ENCODE assay signal across 37 cellular contexts in the genomic region with DNA sequence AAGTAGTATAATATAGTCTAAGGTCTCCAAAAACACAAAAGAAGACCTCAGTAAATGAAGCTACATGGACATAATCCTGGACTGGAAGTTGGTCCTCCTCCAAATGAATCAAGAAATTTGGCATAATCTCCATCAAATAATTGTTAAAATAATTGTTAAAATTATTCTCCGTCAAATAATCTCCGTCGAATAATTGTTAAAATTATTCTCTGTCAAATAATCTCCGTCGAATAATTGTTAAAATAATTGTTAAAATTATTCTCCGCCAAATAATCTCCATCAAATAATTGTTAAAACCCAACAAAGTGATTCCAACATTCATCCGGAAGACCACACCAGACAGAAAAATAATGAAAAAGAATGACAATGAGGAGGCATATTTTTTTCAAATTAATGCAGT.
DNase-seq lines count a peak whose midpoint lies in the region; ATAC-seq, FAIRE-seq and TF ChIP-seq lines count a peak whose summit lies in the region.
"Had no signal": no experiment of that assay in that cellular context is flagged by ENCODE, and none has a peak within 500 bp of the region (broad histone marks: within the 10 kb centered on the region; RNA-seq: fewer than 3 reads in every experiment).

No MANE protein-coding gene starts in this region.

- H2AFZ ChIP-seq in osteoblast (ENCODE audit: low read length) = no peak overlapping the region

- peaks cover 2% of the 10 kb centered on the region for H3K4me1 Mint-ChIP-seq in WTC11
- H3K4me1 Mint-ChIP-seq in endothelial cell (ENCODE audit: unreplicated experiment) = no peaks in the 10 kb centered on the region
- no peaks in the 10 kb centered on the region for H3K4me1 Mint-ChIP-seq in naive thymus-derived CD4-positive, alpha-beta T cell
- H3K4me1 Mint-ChIP-seq: B cell; CD14-positive monocyte; CD4-positive, alpha-beta memory T cell; CD4-positive, CD25-positive, alpha-beta regulatory T cell; CD8-positive, alpha-beta memory T cell had no signal

- CTCF ChIA-PET in WTC11 (lab: Charles Lee) = no interaction called here
- CTCF ChIA-PET in naive thymus-derived CD4-positive, alpha-beta T cell (lab: Charles Lee) = no interaction called here

- no peak overlapping the region for H3K4me2 ChIP-seq in osteoblast (ENCODE audit: insufficient read depth, low read length)
- H3K4me2 ChIP-seq: A549; BLaER1; BLaER1 treated with 17β-estradiol and CSF1 and Interleukin-3, amounts not matched to agents 10 nM and 100 nM had no signal

- H3K27me3 Mint-ChIP-seq in WTC11 (ENCODE audit: low read depth) (no peaks in the 10 kb centered on the region), endothelial cell (ENCODE audit: unreplicated experiment) (peaks cover 4% of the 10 kb centered on the region)
- H3K27me3 Mint-ChIP-seq in naive thymus-derived CD4-positive, alpha-beta T cell = peaks cover 0 to 15% (median 0%) of the 10 kb centered on the region in 5 donors
- H3K27me3 Mint-ChIP-seq: CD4-positive, alpha-beta T cell; CD4-positive, CD25-positive, alpha-beta regulatory T cell had no signal

- POLR2A ChIA-PET in WTC11 (lab: Charles Lee) = no interaction called here
- POLR2A ChIA-PET in naive thymus-derived CD4-positive, alpha-beta T cell (lab: Charles Lee) = no interaction called here

- H4K20me1 ChIP-seq in osteoblast (ENCODE audit: insufficient read depth, low read length) = peaks cover 62% of the 10 kb centered on the region
- H4K20me1 ChIP-seq: BLaER1 had no signal

- H3K27ac ChIP-seq in osteoblast (ENCODE audit: low read depth, low read length) = no peak overlapping the region
- H3K27ac ChIP-seq in naive thymus-derived CD4-positive, alpha-beta T cell (ENCODE audit: low read depth, low read length) = no peak overlapping the region
- H3K27ac ChIP-seq: 22Rv1; A549; BLaER1; BLaER1 treated with 17β-estradiol and CSF1 and Interleukin-3, amounts not matched to agents 10 nM and 100 nM; C4-2B had no signal

- TF ChIP-seq CTCF in WTC11 (IDR thresholded peaks at IDR 0.05) = no peak
- no peak for TF ChIP-seq CTCF in osteoblast (IDR thresholded peaks at IDR 0.05; ENCODE audit: extremely low read depth, low read depth, low read length)
- TF ChIP-seq CTCF in endothelial cell (IDR thresholded peaks at IDR 0.05; ENCODE audit: unreplicated experiment) = no peak

- peaks cover 29% of the 10 kb centered on the region for H3K4me1 ChIP-seq in osteoblast (ENCODE audit: insufficient read depth, low read length)
- no peaks in the 10 kb centered on the region for H3K4me1 ChIP-seq in naive thymus-derived CD4-positive, alpha-beta T cell (ENCODE audit: control insufficient read depth in 2 of 2, insufficient read depth in 2 of 2, low read length in 2 of 2)
- H3K4me1 ChIP-seq: A549, BE2C, Caco-2 had no signal

- H3K36me3 Mint-ChIP-seq in WTC11 (no peaks in the 10 kb centered on the region), endothelial cell (ENCODE audit: low read depth, unreplicated experiment) (no peaks in the 10 kb centered on the region)
- H3K36me3 Mint-ChIP-seq in naive thymus-derived CD4-positive, alpha-beta T cell = no peaks in the 10 kb centered on the region
- H3K36me3 Mint-ChIP-seq: CD14-positive monocyte; CD4-positive, alpha-beta memory T cell; CD4-positive, CD25-positive, alpha-beta regulatory T cell; CD8-positive, alpha-beta memory T cell; CD8-positive, alpha-beta T cell had no signal

- H3K36me3 ChIP-seq in osteoblast (ENCODE audit: insufficient read depth, low read length) = peaks cover 12% of the 10 kb centered on the region
- no peaks in the 10 kb centered on the region for H3K36me3 ChIP-seq in naive thymus-derived CD4-positive, alpha-beta T cell (ENCODE audit: control insufficient read depth in 2 of 3, insufficient read depth in 3 of 3, low read length in 3 of 3)
- H3K36me3 ChIP-seq: BE2C; BLaER1; BLaER1 treated with 17β-estradiol and CSF1 and Interleukin-3, amounts not matched to agents 10 nM and 100 nM had no signal

- no peaks in the 10 kb centered on the region for H3K27me3 ChIP-seq in osteoblast (ENCODE audit: insufficient read depth, low read length)
- H3K27me3 ChIP-seq in naive thymus-derived CD4-positive, alpha-beta T cell (ENCODE audit: control insufficient read depth in 2 of 2, insufficient read depth in 2 of 2, low read length in 2 of 2) = no peaks in the 10 kb centered on the region
- H3K27me3 ChIP-seq: BE2C had no signal

- FAIRE-seq in endometrium (lab: Jason Lieb, UNC) = peak; percentile 48
- FAIRE-seq in frontal cortex (lab: Jason Lieb, UNC) = peak; percentile 8
- FAIRE-seq: A204.1, A549, D721Med had no signal

- ATAC-seq in WTC11 = no peak
- no peak for ATAC-seq in naive thymus-derived CD4-positive, alpha-beta T cell
- ATAC-seq: A549; CD8-positive, alpha-beta T cell had no signal

- H3K4me3 Mint-ChIP-seq in WTC11 (no peak overlapping the region), endothelial cell (ENCODE audit: unreplicated experiment) (no peak overlapping the region)
- H3K4me3 Mint-ChIP-seq in naive thymus-derived CD4-positive, alpha-beta T cell = no peak overlapping the region
- H3K4me3 Mint-ChIP-seq: B cell; CD14-positive monocyte; CD4-positive, alpha-beta memory T cell; CD4-positive, alpha-beta T cell; CD4-positive, CD25-positive, alpha-beta regulatory T cell; CD8-positive, alpha-beta memory T cell; CD8-positive, alpha-beta T cell had no signal

- DNase-seq in WTC11 (ENCODE audit: low spot score) (no peak), frontal cortex (ENCODE audit: low spot score in 2 of 2) (no peak), osteoblast (ENCODE audit: insufficient read length, low spot score, missing footprints) (peak; percentile 23), endothelial cell (ENCODE audit: low spot score) (no peak), NCI-H1105 (lab: John Stamatoyannopoulos, UW) (no peak), middle frontal gyrus (ENCODE audit: extremely low spot score, low spot score) (no peak)
- DNase-seq in naive thymus-derived CD4-positive, alpha-beta T cell = no peak
- DNase-seq: 8988T; ACHN; AML-193; BE2C; C1 segment of cervical spinal cord; Caco-2; Calu3; CD4-positive, alpha-beta memory T cell; CD4-positive, alpha-beta T cell; CD4-positive, CD25-positive, alpha-beta regulatory T cell; CD8-positive, alpha-beta memory T cell; CD8-positive, alpha-beta T cell; COR-L47; DMS 273 treated with DMSO at 0.1 percent for 48 hours; DMS153; DMS53; DMS79; DMS79 treated with DMSO at 0.1 percent for 48 hours; DND-41; EL had no signal

- no peaks in the 10 kb centered on the region for H3K9me3 ChIP-seq in osteoblast (ENCODE audit: low read depth, low read length)
- H3K9me3 ChIP-seq in naive thymus-derived CD4-positive, alpha-beta T cell (ENCODE audit: control insufficient read depth in 2 of 3, low read length in 3 of 3) = no peaks in the 10 kb centered on the region
- H3K9me3 ChIP-seq: BE2C; BLaER1; BLaER1 treated with 17β-estradiol and CSF1 and Interleukin-3, amounts not matched to agents 10 nM and 100 nM; Caco-2 had no signal

- no peaks in the 10 kb centered on the region for H3K9me3 Mint-ChIP-seq in WTC11
- no peaks in the 10 kb centered on the region for H3K9me3 Mint-ChIP-seq in endothelial cell (ENCODE audit: unreplicated experiment)
- H3K9me3 Mint-ChIP-seq in naive thymus-derived CD4-positive, alpha-beta T cell = no peaks in the 10 kb centered on the region
- H3K9me3 Mint-ChIP-seq: CD4-positive, alpha-beta T cell; CD8-positive, alpha-beta memory T cell; CD8-positive, alpha-beta T cell had no signal

- H3K27ac Mint-ChIP-seq in WTC11 = no peak overlapping the region
- H3K27ac Mint-ChIP-seq in endothelial cell (ENCODE audit: unreplicated experiment) = no peak overlapping the region
- H3K27ac Mint-ChIP-seq in naive thymus-derived CD4-positive, alpha-beta T cell = no peak overlapping the region
- H3K27ac Mint-ChIP-seq: B cell; CD14-positive monocyte; CD4-positive, alpha-beta memory T cell; CD4-positive, alpha-beta T cell; CD4-positive, CD25-positive, alpha-beta regulatory T cell; CD8-positive, alpha-beta memory T cell; CD8-positive, alpha-beta T cell had no signal

- H3K79me2 ChIP-seq in osteoblast (ENCODE audit: insufficient read depth, low read length) = peaks cover 85% of the 10 kb centered on the region

- H3K4me3 ChIP-seq in osteoblast (ENCODE audit: insufficient read depth, low read length) = no peak overlapping the region
- no peak overlapping the region for H3K4me3 ChIP-seq in naive thymus-derived CD4-positive, alpha-beta T cell (ENCODE audit: low read length)
- H3K4me3 ChIP-seq: A549; BLaER1; BLaER1 treated with 17β-estradiol and CSF1 and Interleukin-3, amounts not matched to agents 10 nM and 100 nM had no signal

- intact Hi-C loops in naive thymus-derived CD4-positive, alpha-beta T cell (cut with micrococcal nuclease) = no loop called here

TF ChIP-seq in WTC11, 78 proteins besides CTCF, POLR2A, EP300 and RAD21:
- TF ChIP-seq HMGA2 (CRISPR knock-in tag; IDR thresholded peaks at IDR 0.05) (peak; percentile 95), ZNF416 (CRISPR knock-in tag; IDR thresholded peaks at IDR 0.05) (no peak), FOXK1 (CRISPR knock-in tag; IDR thresholded peaks at IDR 0.05) (no peak), FOXJ3 (CRISPR knock-in tag; IDR thresholded peaks at IDR 0.05; ENCODE audit: borderline replicate concordance) (no peak), ZNF396 (CRISPR knock-in tag; IDR thresholded peaks at IDR 0.05; ENCODE audit: borderline replicate concordance) (no peak), RELA (CRISPR knock-in tag; IDR thresholded peaks at IDR 0.05; ENCODE audit: borderline replicate concordance) (no peak)
- TF ChIP-seq, protein P1, sequence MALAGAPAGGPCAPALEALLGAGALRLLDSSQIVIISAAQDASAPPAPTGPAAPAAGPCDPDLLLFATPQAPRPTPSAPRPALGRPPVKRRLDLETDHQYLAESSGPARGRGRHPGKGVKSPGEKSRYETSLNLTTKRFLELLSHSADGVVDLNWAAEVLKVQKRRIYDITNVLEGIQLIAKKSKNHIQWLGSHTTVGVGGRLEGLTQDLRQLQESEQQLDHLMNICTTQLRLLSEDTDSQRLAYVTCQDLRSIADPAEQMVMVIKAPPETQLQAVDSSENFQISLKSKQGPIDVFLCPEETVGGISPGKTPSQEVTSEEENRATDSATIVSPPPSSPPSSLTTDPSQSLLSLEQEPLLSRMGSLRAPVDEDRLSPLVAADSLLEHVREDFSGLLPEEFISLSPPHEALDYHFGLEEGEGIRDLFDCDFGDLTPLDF (CRISPR knock-in tag; IDR thresholded peaks at IDR 0.05) = no peak
